7 cellular contexts compared by ENCODE assay signal in genomic region chr5:84725946-84726570, GRCh38.
"Had no signal": no experiment of that assay in that cellular context is flagged by ENCODE, and none has a peak within 500 bp of the region (broad histone marks: within the 10 kb centered on the region; RNA-seq: fewer than 3 reads in every experiment).

No MANE protein-coding gene starts in this region.

- H3K27ac ChIP-seq: HL-60 had no signal

- H3K36me3 ChIP-seq: HAP-1 had no signal

- H3K4me1 ChIP-seq: HAP-1 had no signal

- H3K4me3 ChIP-seq: GM23338, HAP-1 had no signal

- FAIRE-seq: HepG2 had no signal

- H3K9me3 ChIP-seq: HAP-1 had no signal

- H2AFZ ChIP-seq: GM23338 had no signal

- H3K4me2 ChIP-seq: GM23338 had no signal

- ATAC-seq: GM23338, HCT116, HepG2 had no signal

- DNase-seq: H7, HFFc6 had no signal
